In the genomic region with DNA sequence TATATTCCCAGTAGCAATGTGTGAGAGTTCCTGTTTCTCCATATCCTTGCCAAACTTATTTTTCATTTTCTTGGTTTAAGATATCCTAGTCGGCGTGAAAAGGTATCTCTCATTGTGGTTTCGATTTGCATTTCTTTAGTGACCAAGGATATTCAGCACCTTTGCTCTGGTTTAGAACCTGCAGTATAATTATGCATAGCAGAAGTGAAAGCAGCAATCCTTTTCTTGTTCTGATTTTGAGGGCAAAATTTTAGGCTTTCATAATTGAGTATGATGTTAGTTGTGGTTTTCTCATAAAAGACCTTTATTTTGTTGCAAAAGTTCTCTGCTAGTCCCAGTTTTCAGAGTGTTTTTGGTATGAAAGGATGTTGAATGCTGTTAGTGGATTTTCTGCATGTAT, we compare ENCODE assay signal across 11 cellular contexts.
DNase-seq lines count a peak whose midpoint lies in the region; ATAC-seq and TF ChIP-seq lines count a peak whose summit lies in the region.
"Had no signal": no experiment of that assay in that cellular context is flagged by ENCODE, and none has a peak within 500 bp of the region (broad histone marks: within the 10 kb centered on the region; RNA-seq: fewer than 3 reads in every experiment).

No MANE protein-coding gene starts in this region.

- no peaks in the 10 kb centered on the region for H3K36me3 ChIP-seq in gastrocnemius medialis
- H3K36me3 ChIP-seq in testis (ENCODE audit: low read depth, missing control alignments) = no peaks in the 10 kb centered on the region
- H3K36me3 ChIP-seq: SJSA1, thoracic aorta had no signal

- peak; percentile 70 for ATAC-seq in activated CD4-positive, alpha-beta T cell treated with anti-CD3 and anti-CD28 coated beads for 36 hours
- ATAC-seq in GM21737 (IDR thresholded peaks at IDR 0.05; ENCODE audit: unreplicated experiment) = peak; percentile 83
- ATAC-seq in HG03457 (IDR thresholded peaks at IDR 0.05; ENCODE audit: unreplicated experiment) = peak; percentile 70
- ATAC-seq in stimulated activated effector memory CD8-positive, alpha-beta T cell treated with anti-CD3 and anti-CD28 coated beads, Interleukin-12 subunit alpha, Interleukin-12 subunit beta, amount 100 ng/mL, for 72 hours = peak; percentile 85
- ATAC-seq in gastrocnemius medialis = no peak

- H3K4me3 Mint-ChIP-seq in activated CD4-positive, alpha-beta T cell treated with anti-CD3 and anti-CD28 coated beads for 36 hours = no peak overlapping the region
- no peak overlapping the region for H3K4me3 Mint-ChIP-seq in stimulated activated effector memory CD8-positive, alpha-beta T cell treated with anti-CD3 and anti-CD28 coated beads, Interleukin-12 subunit alpha, Interleukin-12 subunit beta, amount 100 ng/mL, for 72 hours

- POLR2A ChIA-PET in activated CD4-positive, alpha-beta T cell treated with anti-CD3 and anti-CD28 coated beads for 36 hours (lab: Charles Lee) = no interaction called here

- H3K36me3 Mint-ChIP-seq in activated CD4-positive, alpha-beta T cell treated with anti-CD3 and anti-CD28 coated beads for 36 hours (ENCODE audit: low read depth) = no peaks in the 10 kb centered on the region
- H3K36me3 Mint-ChIP-seq in stimulated activated effector memory CD8-positive, alpha-beta T cell treated with anti-CD3 and anti-CD28 coated beads, Interleukin-12 subunit alpha, Interleukin-12 subunit beta, amount 100 ng/mL, for 72 hours = peaks cover 9% of the 10 kb centered on the region

- no peak overlapping the region for H3K27ac Mint-ChIP-seq in activated CD4-positive, alpha-beta T cell treated with anti-CD3 and anti-CD28 coated beads for 36 hours
- H3K27ac Mint-ChIP-seq in stimulated activated effector memory CD8-positive, alpha-beta T cell treated with anti-CD3 and anti-CD28 coated beads, Interleukin-12 subunit alpha, Interleukin-12 subunit beta, amount 100 ng/mL, for 72 hours = no peak overlapping the region

- intact Hi-C loops in activated CD4-positive, alpha-beta T cell treated with anti-CD3 and anti-CD28 coated beads for 36 hours (cut with DNase I, micrococcal nuclease) = loop anchor here (2.0 to 10.0 kb wide), 3 partner anchors 47 to 85 kb away; no protein-coding TSS in a partner anchor
- intact Hi-C loops in gastrocnemius medialis (cut with DNase I; ENCODE audit: low total_unique reads) = no loop called here
- intact Hi-C loops in testis (cut with DNase I; ENCODE audit: low total_unique reads) = no loop called here

- H3K27ac ChIP-seq in gastrocnemius medialis = no peak overlapping the region
- no peak overlapping the region for H3K27ac ChIP-seq in testis
- H3K27ac ChIP-seq: SJSA1, thoracic aorta had no signal

- WGBS in testis, 2 donors = 65 to 75% methylated on average over 3 of the region's 3 CpGs

- TF ChIP-seq CTCF in gastrocnemius medialis (IDR thresholded peaks at IDR 0.05 in 4 of 5, conservative IDR thresholded peaks at IDR 0.05 in 1 of 5) (no peak), testis (IDR thresholded peaks at IDR 0.05) (no peak)

- no peaks in the 10 kb centered on the region for H3K27me3 Mint-ChIP-seq in activated CD4-positive, alpha-beta T cell treated with anti-CD3 and anti-CD28 coated beads for 36 hours

- no peaks in the 10 kb centered on the region for H3K9me3 ChIP-seq in gastrocnemius medialis
- no peaks in the 10 kb centered on the region for H3K9me3 ChIP-seq in testis
- H3K9me3 ChIP-seq: SJSA1, thoracic aorta had no signal

- H3K4me1 ChIP-seq in gastrocnemius medialis = no peaks in the 10 kb centered on the region
- no peaks in the 10 kb centered on the region for H3K4me1 ChIP-seq in testis
- H3K4me1 ChIP-seq: SJSA1 had no signal

- H3K4me3 ChIP-seq in gastrocnemius medialis (no peak overlapping the region), testis (no peak overlapping the region)
- H3K4me3 ChIP-seq: lung, SJSA1, thoracic aorta had no signal

- TF ChIP-seq POLR2A in gastrocnemius medialis (IDR thresholded peaks at IDR 0.05) (no peak), testis (IDR thresholded peaks at IDR 0.05) (no peak)

- in situ Hi-C loops in gastrocnemius medialis (cut with MboI; ENCODE audit: low sequenced_read_pairs in 4 of 4) = no loop called here

- DNase-seq in activated CD4-positive, alpha-beta T cell treated with anti-CD3 and anti-CD28 coated beads for 36 hours = no peak
- no peak for DNase-seq in activated CD4-positive, alpha-beta T cell treated with anti-CD3 and anti-CD28 coated beads, Interleukin-2, amount 50 U/mL, for 48 hours
- no peak for DNase-seq in stimulated activated effector memory CD8-positive, alpha-beta T cell treated with anti-CD3 and anti-CD28 coated beads, Interleukin-12 subunit alpha, Interleukin-12 subunit beta, amount 100 ng/mL, for 72 hours (ENCODE audit: low spot score in 2 of 2)
- DNase-seq in RKO (ENCODE audit: low spot score) = no peak
- DNase-seq in gastrocnemius medialis = no peak
- no peak for DNase-seq in testis

- H3K4me1 Mint-ChIP-seq in activated CD4-positive, alpha-beta T cell treated with anti-CD3 and anti-CD28 coated beads for 36 hours = peaks cover 25% of the 10 kb centered on the region
- peaks cover 33% of the 10 kb centered on the region for H3K4me1 Mint-ChIP-seq in stimulated activated effector memory CD8-positive, alpha-beta T cell treated with anti-CD3 and anti-CD28 coated beads, Interleukin-12 subunit alpha, Interleukin-12 subunit beta, amount 100 ng/mL, for 72 hours

- H3K27me3 ChIP-seq in gastrocnemius medialis (no peaks in the 10 kb centered on the region), testis (no peaks in the 10 kb centered on the region)
- H3K27me3 ChIP-seq: SJSA1 had no signal

- CTCF ChIA-PET in activated CD4-positive, alpha-beta T cell treated with anti-CD3 and anti-CD28 coated beads for 36 hours (lab: Charles Lee) = no interaction called here

- peaks cover 5% of the 10 kb centered on the region for H3K9me3 Mint-ChIP-seq in activated CD4-positive, alpha-beta T cell treated with anti-CD3 and anti-CD28 coated beads for 36 hours (ENCODE audit: low read depth)
- H3K9me3 Mint-ChIP-seq in stimulated activated effector memory CD8-positive, alpha-beta T cell treated with anti-CD3 and anti-CD28 coated beads, Interleukin-12 subunit alpha, Interleukin-12 subunit beta, amount 100 ng/mL, for 72 hours = no peaks in the 10 kb centered on the region

Comparison
In these comparisons a context has a peak if more than half of its experiments do, and no peak if none do; other contexts are left out.
1. ATAC-seq: peak in activated CD4-positive, alpha-beta T cell treated with anti-CD3 and anti-CD28 coated beads for 36 hours (single experiment), GM21737 (single experiment), HG03457 (single experiment) and stimulated activated effector memory CD8-positive, alpha-beta T cell treated with anti-CD3 and anti-CD28 coated beads, Interleukin-12 subunit alpha, Interleukin-12 subunit beta, amount 100 ng/mL, for 72 hours (single experiment); none in gastrocnemius medialis (0 of 2).
2. intact Hi-C loops: an anchor here in activated CD4-positive, alpha-beta T cell treated with anti-CD3 and anti-CD28 coated beads for 36 hours (2.0 to 10.0 kb wide); none called in gastrocnemius medialis and testis.